In the genomic region with DNA sequence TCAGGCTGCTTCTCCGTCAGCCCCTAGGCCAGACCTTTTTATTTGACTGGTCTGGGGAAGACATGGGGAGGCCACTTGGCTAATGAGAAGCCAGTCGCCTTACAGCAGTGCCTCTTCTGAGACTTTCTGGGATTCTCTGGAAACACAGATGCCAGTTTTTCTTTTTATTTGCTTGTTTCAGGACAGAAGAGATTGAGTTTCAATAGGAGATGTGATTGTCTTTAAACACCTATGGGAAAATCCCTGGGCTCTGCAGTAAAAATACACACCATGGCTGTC, we compare ENCODE assay signal across 8 cellular contexts. TPM values are rescaled to one million over a fixed set of nuclear protein-coding genes. Genes with fewer than 3 reads are reported as not detected.
DNase-seq lines count a peak whose midpoint lies in the region; ATAC-seq and TF ChIP-seq lines count a peak whose summit lies in the region.

No MANE protein-coding gene starts in this region.

- H3K4me2 ChIP-seq in DND-41 (ENCODE audit: insufficient read depth, low read length), result no peak overlapping the region; the same call in 1 of the 2 replicates

- H2AFZ ChIP-seq in DND-41 (ENCODE audit: low read depth, low read length), result no peak overlapping the region

- intact Hi-C loops in posterior vena cava (cut with DNase I), result no loop called here

- DNase-seq in DND-41 (no peak), NT2/D1 (ENCODE audit: low read depth, low spot score) (no peak), epithelial cell of prostate (ENCODE audit: low read depth, low spot score) (no peak), posterior vena cava (ENCODE audit: low spot score) (peak; percentile 1), Kasumi-1 (lab: John Stamatoyannopoulos, UW) (no peak), HK-2 (ENCODE audit: unreplicated experiment) (no peak)
- DNase-seq in activated effector memory CD4-positive, alpha-beta T cell treated with Interleukin-2 at 50 U/mL for 16 hours, result no peak

- no peaks in the 10 kb centered on the region for H4K20me1 ChIP-seq in DND-41 (ENCODE audit: insufficient read depth, low read length)

- TF ChIP-seq CTCF in DND-41 (IDR thresholded peaks at IDR 0.05; ENCODE audit: borderline replicate concordance, extremely low read depth, low read length, poor library complexity, severe bottlenecking), result no peak

- H3K4me3 ChIP-seq in DND-41 (ENCODE audit: low read depth in 1 of 2, low read length in 2 of 2), result no peak overlapping the region
- H3K4me3 ChIP-seq in NT2/D1 (ENCODE audit: insufficient read length, low read depth), result no peak overlapping the region

- no peaks in the 10 kb centered on the region for H3K36me3 ChIP-seq in DND-41 (ENCODE audit: insufficient read depth, low read length)
- H3K36me3 ChIP-seq in NT2/D1 (ENCODE audit: insufficient read depth, insufficient read length, low read length), result no peaks in the 10 kb centered on the region

- H3K79me2 ChIP-seq in DND-41 (ENCODE audit: insufficient read depth, low read length), result no peaks in the 10 kb centered on the region

- H3K4me1 ChIP-seq in DND-41 (ENCODE audit: insufficient read depth, low read length) (peaks cover 57% of the 10 kb centered on the region), NT2/D1 (ENCODE audit: insufficient read depth, insufficient read length) (peaks cover 28% of the 10 kb centered on the region)

- no peak for ATAC-seq in DND-41 (ENCODE audit: insufficient read depth, low read depth)
- ATAC-seq in GM18858 (IDR thresholded peaks at IDR 0.05; ENCODE audit: unreplicated experiment), result no peak

- peak overlapping the region; percentile 19; the same call in 1 of the 2 replicates for H3K9ac ChIP-seq in DND-41 (ENCODE audit: low read depth, low read length)
- peak overlapping the region; percentile 52 for H3K9ac ChIP-seq in NT2/D1 (ENCODE audit: insufficient read length, low read depth)

- H3K9me3 ChIP-seq in DND-41 (ENCODE audit: insufficient read depth, low read length, severe bottlenecking) (no peaks in the 10 kb centered on the region), NT2/D1 (ENCODE audit: insufficient read depth, low read length) (no peaks in the 10 kb centered on the region)

- peak overlapping the region; percentile 65 for H3K27ac ChIP-seq in DND-41 (ENCODE audit: low read length)
- peak overlapping the region; percentile 24 for H3K27ac ChIP-seq in epithelial cell of prostate

- H3K27me3 ChIP-seq in DND-41 (ENCODE audit: insufficient read depth, low read length, poor library complexity) (no peaks in the 10 kb centered on the region), NT2/D1 (ENCODE audit: insufficient read depth, insufficient read length) (peaks cover 25% of the 10 kb centered on the region)

RNA-seq across cellular contexts. Expression of gene BTG2, which starts 15.4 kb away (rescaled TPM):
- 100 to 1,000 TPM in 1 of 2 donors, 10 to 100 TPM in 1; 64.7 to 153 TPM for total RNA-seq in posterior vena cava
